ENCODE assay signal across 7 cellular contexts in genomic region chr16:29261427-29262248, GRCh38.
A peak's percentile ranks its signal among the peaks of the same experiment; 100 is the strongest.
DNase-seq lines count a peak whose midpoint lies in the region; ATAC-seq, FAIRE-seq and TF ChIP-seq lines count a peak whose summit lies in the region.
"Not testable (repeated sequence)": the region's sequence is repeated elsewhere in the genome, so short reads cannot be mapped to it uniquely, and the experiment has no call there.

No MANE protein-coding gene starts in this region.

- H3K36me3 Mint-ChIP-seq in neural crest cell (ENCODE audit: low read depth) = not testable (repeated sequence)

- H3K27ac ChIP-seq in VCaP (peak overlapping the region; percentile 49; the same call in 1 of the 2 replicates), coronary artery (peak overlapping the region; percentile 72 to 85), small intestine (ENCODE audit: low read depth in 1 of 2, low read length in 1 of 2) (peak overlapping the region; percentile 78 to 81)

- peak overlapping the region; percentile 35 for H3K27ac Mint-ChIP-seq in neural crest cell (ENCODE audit: unreplicated experiment)

- H3K27me3 ChIP-seq in small intestine (ENCODE audit: control insufficient read depth in 2 of 2, insufficient read depth in 2 of 2, low read length in 2 of 2) = not testable (repeated sequence)

- not testable (repeated sequence) for H3K9me3 ChIP-seq in small intestine (ENCODE audit: control insufficient read depth, low read depth)

- TF ChIP-seq CTCF in VCaP (conservative IDR thresholded peaks at IDR 0.05); coronary artery (IDR thresholded peaks at IDR 0.05); neural crest cell (conservative IDR thresholded peaks at IDR 0.05): not testable (repeated sequence)

- FAIRE-seq in small intestine (lab: Jason Lieb, UNC) = not testable (repeated sequence)

- H3K4me1 ChIP-seq in small intestine (ENCODE audit: control insufficient read depth in 2 of 2, insufficient read depth in 1 of 2, low read depth in 1 of 2, low read length in 1 of 2) = not testable (repeated sequence)

- H3K4me3 Mint-ChIP-seq in neural crest cell = not testable (repeated sequence)

- 17 to 56% (median 39%) methylated on average over 20 to 33 of the region's 37 CpGs for WGBS in small intestine, 3 donors

- DNase-seq in HT1080 (ENCODE audit: low read depth) = peak; percentile 73
- peak; percentile 76 for DNase-seq in coronary artery (ENCODE audit: low spot score)
- not testable (repeated sequence) for DNase-seq in Right ventricle myocardium inferior (ENCODE audit: missing footprints); neural crest cell (ENCODE audit: low read depth, low spot score)
- peak; percentile 86 for DNase-seq in left lobe of liver (ENCODE audit: low spot score)
- DNase-seq in small intestine = peak; percentile 35

- intact Hi-C loops in Right ventricle myocardium inferior (cut with DNase I) = not testable (repeated sequence)

- ATAC-seq in Right ventricle myocardium inferior = peak; percentile 60
- peak; percentile 69 for ATAC-seq in left lobe of liver

- H3K36me3 ChIP-seq in small intestine (ENCODE audit: control insufficient read depth in 2 of 2, insufficient read depth in 2 of 2, low read length in 2 of 2) = not testable (repeated sequence)

- not testable (repeated sequence) for H3K9me3 Mint-ChIP-seq in neural crest cell

- H3K27me3 Mint-ChIP-seq in neural crest cell (ENCODE audit: low read depth) = not testable (repeated sequence)

- peak overlapping the region; percentile 56 for H3K4me3 ChIP-seq in coronary artery
- not testable (repeated sequence) for H3K4me3 ChIP-seq in small intestine (ENCODE audit: low read depth in 1 of 2, low read length in 2 of 2)

- not testable (repeated sequence) for H3K4me1 Mint-ChIP-seq in neural crest cell
